26 cellular contexts compared by ENCODE assay signal in the genomic region with DNA sequence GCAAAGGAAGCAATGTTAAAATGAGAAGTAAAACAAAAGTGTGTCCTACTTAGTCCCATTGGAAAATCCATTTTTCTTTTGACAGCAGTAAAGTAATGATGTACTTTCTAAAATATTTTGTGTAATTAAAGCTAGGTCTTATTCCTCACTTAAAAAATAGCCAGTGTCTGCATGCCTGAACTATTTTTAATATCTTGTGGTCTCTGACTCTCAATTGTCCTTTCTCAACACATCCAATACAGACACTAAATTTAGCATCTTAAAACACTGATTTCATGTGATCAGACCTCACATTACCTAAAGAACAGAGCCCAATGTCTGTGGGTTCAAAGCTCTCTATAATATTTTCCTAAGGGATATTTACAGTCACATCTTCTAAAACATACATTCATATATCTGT.
"Had no signal": no experiment of that assay in that cellular context is flagged by ENCODE, and none has a peak within 500 bp of the region (broad histone marks: within the 10 kb centered on the region; RNA-seq: fewer than 3 reads in every experiment).

No MANE protein-coding gene starts in this region.

- H3K4me3 Mint-ChIP-seq: activated CD8-positive, alpha-beta T cell treated with anti-CD3 and anti-CD28 coated beads, Interleukin-2, amount 10 ng/mL, durations not matched to agents 7 days and 5 days; activated naive CD4-positive, alpha-beta T cell treated with anti-CD3 and anti-CD28 coated beads, Interleukin-2, amount 50 U/mL, for 24 hours; activated T-cell treated with anti-CD3 and anti-CD28 coated beads, Interleukin-2, amount 50 U/mL, for 24 hours; activated T-helper 1 cell treated with anti-CD3 and anti-CD28 coated beads, Interleukin-12 subunit alpha, Interleukin-12 subunit beta, Interleukin-2, Interleukin-4 antibody, amounts not matched to agents 30 ng/mL and 10 ng/mL and 1 ng/mL, durations not matched to agents 14 hours and 24 hours and 36 hours; T-helper 17 cell; WTC11 had no signal

- H3K27me3 ChIP-seq: body of pancreas had no signal

- H3K4me3 ChIP-seq: body of pancreas had no signal

- H3K27ac ChIP-seq: body of pancreas had no signal

- DNase-seq: activated CD4-positive, alpha-beta T cell treated with anti-CD3 and anti-CD28 coated beads for 48 hours; activated CD4-positive, alpha-beta T cell treated with anti-CD3 and anti-CD28 coated beads, Interleukin-2, amount 50 U/mL, for 4 hours; activated CD4-positive, CD25-positive, alpha-beta regulatory T cell treated with anti-CD3 and anti-CD28 coated beads, Interleukin-2, amount 50 U/mL, for 72 hours; activated CD8-positive, alpha-beta T cell treated with anti-CD3 and anti-CD28 coated beads, Interleukin-2, amount 10 ng/mL, durations not matched to agents 7 days and 5 days; activated effector memory CD4-positive, alpha-beta T cell treated with Interleukin-2 at 50 U/mL for 16 hours; activated naive CD4-positive, alpha-beta T cell; activated T-cell treated with anti-CD3 and anti-CD28 coated beads, Interleukin-2, amount 50 U/mL, for 24 hours; aorta; body of pancreas; central memory CD4-positive, alpha-beta T cell; MV-4-11; NCI-H1092 treated with DMSO at 0.1 percent for 48 hours; NCI-H1417 treated with DMSO at 0.1 percent for 48 hours; NCI-H1694; NCI-H2029; NCI-H2107; NCI-H2171 treated with DMSO at 0.1 percent for 48 hours; NCI-H226; NCI-H526 treated with DMSO at 0.1 percent for 48 hours; NCI-H82; SIG-M5; T-helper 17 cell; T-helper 9 cell had no signal

- H3K4me1 Mint-ChIP-seq: activated naive CD4-positive, alpha-beta T cell treated with anti-CD3 and anti-CD28 coated beads, Interleukin-2, amount 50 U/mL, for 24 hours; T-helper 17 cell; WTC11 had no signal

- H3K27me3 Mint-ChIP-seq: activated naive CD4-positive, alpha-beta T cell treated with anti-CD3 and anti-CD28 coated beads, Interleukin-2, amount 50 U/mL, for 24 hours; activated T-cell treated with anti-CD3 and anti-CD28 coated beads, Interleukin-2, amount 50 U/mL, for 24 hours; T-helper 17 cell had no signal

- ATAC-seq: activated CD8-positive, alpha-beta T cell treated with anti-CD3 and anti-CD28 coated beads, Interleukin-2, amount 10 ng/mL, durations not matched to agents 7 days and 5 days; body of pancreas; T-helper 17 cell; WTC11 had no signal

- H3K27ac Mint-ChIP-seq: activated CD8-positive, alpha-beta T cell treated with anti-CD3 and anti-CD28 coated beads, Interleukin-2, amount 10 ng/mL, durations not matched to agents 7 days and 5 days; activated naive CD4-positive, alpha-beta T cell treated with anti-CD3 and anti-CD28 coated beads, Interleukin-2, amount 50 U/mL, for 24 hours; activated T-cell treated with anti-CD3 and anti-CD28 coated beads, Interleukin-2, amount 50 U/mL, for 24 hours; activated T-helper 1 cell treated with anti-CD3 and anti-CD28 coated beads, Interleukin-12 subunit alpha, Interleukin-12 subunit beta, Interleukin-2, Interleukin-4 antibody, amounts not matched to agents 30 ng/mL and 10 ng/mL and 1 ng/mL, durations not matched to agents 14 hours and 24 hours and 36 hours; T-helper 17 cell; WTC11 had no signal
